In genomic region chr16:15886078-15886477, GRCh38 we compare ENCODE assay signal across 1 cellular context.
A peak's percentile ranks its signal among the peaks of the same experiment; 100 is the strongest.
TF ChIP-seq lines count a peak whose summit lies in the region.

No MANE protein-coding gene starts in this region.

TF ChIP-seq in K562, 482 proteins besides CTCF, POLR2A, EP300 and RAD21 (continues in another document):
- TF ChIP-seq HINFP (tag; conservative IDR thresholded peaks at IDR 0.05; ENCODE audit: low read depth): 0 out of 2 replicates have a peak, but pooled peaks have one; percentile 2
- TF ChIP-seq MAFG (tag; conservative IDR thresholded peaks at IDR 0.05): no peak
- no peak for TF ChIP-seq HMBOX1 (IDR thresholded peaks at IDR 0.05)
- no peak for TF ChIP-seq RCOR1 (IDR thresholded peaks at IDR 0.05; ENCODE audit: borderline replicate concordance in 1 of 2, low read depth in 2 of 2, low read length in 2 of 2)
- TF ChIP-seq SLC30A9 (CRISPR knock-in tag; IDR thresholded peaks at IDR 0.05): no peak
- peak in 1 of 2 experiments; percentile 24; a peak in 1 of 4 replicates for TF ChIP-seq SRF (CRISPR knock-in tag; IDR thresholded peaks at IDR 0.05)
- no peak for TF ChIP-seq HMGN3 (IDR thresholded peaks at IDR 0.05; ENCODE audit: borderline replicate concordance, extremely low read depth, insufficient read length, low read depth, low read length)
- no peak for TF ChIP-seq MECOM (CRISPR knock-in tag; IDR thresholded peaks at IDR 0.05)
- TF ChIP-seq ZNF512 (tag; IDR thresholded peaks at IDR 0.05): no peak
- TF ChIP-seq PATZ1 (CRISPR knock-in tag; IDR thresholded peaks at IDR 0.05; ENCODE audit: borderline replicate concordance): no peak
- TF ChIP-seq ZFPM2 (CRISPR knock-in tag; IDR thresholded peaks at IDR 0.05): no peak
- no peak for TF ChIP-seq TCF7L2 (IDR thresholded peaks at IDR 0.05; ENCODE audit: low read depth, low read length)
- TF ChIP-seq SMARCA4 (IDR thresholded peaks at IDR 0.05): no peak
- no peak for TF ChIP-seq ARNT (IDR thresholded peaks at IDR 0.05)
- no peak for TF ChIP-seq CC2D1A (IDR thresholded peaks at IDR 0.05)
- no peak for TF ChIP-seq MITF (IDR thresholded peaks at IDR 0.05)
- no peak for TF ChIP-seq RFX5 (IDR thresholded peaks at IDR 0.05; ENCODE audit: low read depth, low read length)
- no peak for TF ChIP-seq POLR2AphosphoS5 (IDR thresholded peaks at IDR 0.05; ENCODE audit: control insufficient read depth, insufficient read depth, low read depth, low read length)
- TF ChIP-seq RBM34 (IDR thresholded peaks at IDR 0.05; ENCODE audit: borderline replicate concordance, insufficient read depth, low read length): no peak
- TF ChIP-seq ZNF507 (tag; conservative IDR thresholded peaks at IDR 0.05): no peak
- no peak for TF ChIP-seq NKRF (IDR thresholded peaks at IDR 0.05; ENCODE audit: borderline replicate concordance)
- no peak for TF ChIP-seq SMARCC2 (IDR thresholded peaks at IDR 0.05; ENCODE audit: low read depth)
- no peak for TF ChIP-seq E2F6 (IDR thresholded peaks at IDR 0.05; ENCODE audit: borderline replicate concordance in 1 of 2, extremely low read depth in 1 of 2, insufficient read depth in 1 of 2, insufficient read length in 1 of 2, low read depth in 1 of 2, low read length in 1 of 2, poor library complexity in 1 of 2, severe bottlenecking in 1 of 2)
- TF ChIP-seq SMAD3 (CRISPR knock-in tag; conservative IDR thresholded peaks at IDR 0.05): no peak
- no peak for TF ChIP-seq ZNF253 (CRISPR knock-in tag; conservative IDR thresholded peaks at IDR 0.05)
- TF ChIP-seq HDAC8 (tag; IDR thresholded peaks at IDR 0.05): no peak; the same call in 1 of the 2 replicates
- no peak for TF ChIP-seq SMAD1 (IDR thresholded peaks at IDR 0.05; ENCODE audit: low read depth, low read length, partially characterized antibody)
- TF ChIP-seq PHF8 (IDR thresholded peaks at IDR 0.05; ENCODE audit: borderline replicate concordance, low read length): no peak
- no peak for TF ChIP-seq NR3C1 (CRISPR knock-in tag; IDR thresholded peaks at IDR 0.05)
- TF ChIP-seq ZNF184 (CRISPR knock-in tag; IDR thresholded peaks at IDR 0.05): no peak
- peak; percentile 34; the same call in 1 of the 2 replicates for TF ChIP-seq HEY1 (CRISPR knock-in tag; IDR thresholded peaks at IDR 0.05; ENCODE audit: borderline replicate concordance)
- TF ChIP-seq RFX1 (IDR thresholded peaks at IDR 0.05): no peak
- TF ChIP-seq PREB (CRISPR knock-in tag; IDR thresholded peaks at IDR 0.05): no peak
- TF ChIP-seq HCFC1 (IDR thresholded peaks at IDR 0.05; ENCODE audit: low read depth, low read length): no peak
- no peak for TF ChIP-seq HBP1 (CRISPR knock-in tag; IDR thresholded peaks at IDR 0.05)
- TF ChIP-seq IRF9 (tag; IDR thresholded peaks at IDR 0.05): no peak
- no peak for TF ChIP-seq HSF4 (CRISPR knock-in tag; IDR thresholded peaks at IDR 0.05; ENCODE audit: borderline replicate concordance)
- TF ChIP-seq TFAP4 (CRISPR knock-in tag; IDR thresholded peaks at IDR 0.05; ENCODE audit: borderline replicate concordance): no peak
- no peak for TF ChIP-seq IRF1 (CRISPR knock-in tag; IDR thresholded peaks at IDR 0.05; ENCODE audit: borderline replicate concordance)
- peak; percentile 63 for TF ChIP-seq NR2C1 (IDR thresholded peaks at IDR 0.05)
- TF ChIP-seq NR2C1 (tag; IDR thresholded peaks at IDR 0.05): peak; percentile 88
- no peak for TF ChIP-seq BMI1 (IDR thresholded peaks at IDR 0.05; ENCODE audit: low read length)
- no peak for TF ChIP-seq WHSC1 (IDR thresholded peaks at IDR 0.05; ENCODE audit: low read length)
- TF ChIP-seq HDAC1 (IDR thresholded peaks at IDR 0.05): no peak
- TF ChIP-seq PKNOX1 (IDR thresholded peaks at IDR 0.05): no peak
- TF ChIP-seq RFX7 (CRISPR knock-in tag; IDR thresholded peaks at IDR 0.05): no peak
- no peak for TF ChIP-seq ZBTB1 (CRISPR knock-in tag; IDR thresholded peaks at IDR 0.05; ENCODE audit: borderline replicate concordance, low read depth)
